In genomic region chr15:89904519-89904918, GRCh38 we compare ENCODE assay signal across 25 cellular contexts. TPM values are rescaled to one million over a fixed set of nuclear protein-coding genes. Genes with fewer than 3 reads are reported as not detected.
"Had no signal": no experiment of that assay in that cellular context is flagged by ENCODE, and none has a peak within 500 bp of the region (broad histone marks: within the 10 kb centered on the region; RNA-seq: fewer than 3 reads in every experiment).

No MANE protein-coding gene starts in this region.

- H3K27ac ChIP-seq: adrenal gland, VCaP had no signal

- H3K27me3 Mint-ChIP-seq: activated CD4-positive, alpha-beta memory T cell treated with anti-CD3 and anti-CD28 coated beads, Interleukin-2, amount 10 ng/mL, durations not matched to agents 7 days and 5 days; activated CD4-positive, alpha-beta T cell treated with anti-CD3 and anti-CD28 coated beads for 36 hours had no signal

- H3K9me3 ChIP-seq: adrenal gland had no signal

- H3K27me3 ChIP-seq: adrenal gland had no signal

- ATAC-seq: activated CD4-positive, alpha-beta T cell treated with anti-CD3 and anti-CD28 coated beads for 36 hours; K562; T-cell had no signal

- H3K4me3 ChIP-seq: adrenal gland, K562 had no signal

- H3K4me3 Mint-ChIP-seq: activated CD4-positive, alpha-beta memory T cell treated with anti-CD3 and anti-CD28 coated beads, Interleukin-2, amount 10 ng/mL, durations not matched to agents 7 days and 5 days; activated CD4-positive, alpha-beta T cell treated with anti-CD3 and anti-CD28 coated beads for 36 hours; activated naive CD8-positive, alpha-beta T cell treated with anti-CD3 and anti-CD28 coated beads, Interleukin-2, amount 10 ng/mL, durations not matched to agents 7 days and 5 days; T-cell had no signal

- H3K9me3 Mint-ChIP-seq: activated CD4-positive, alpha-beta memory T cell treated with anti-CD3 and anti-CD28 coated beads, Interleukin-2, amount 10 ng/mL, durations not matched to agents 7 days and 5 days; activated naive CD8-positive, alpha-beta T cell treated with anti-CD3 and anti-CD28 coated beads, Interleukin-2, amount 10 ng/mL, durations not matched to agents 7 days and 5 days; T-cell had no signal

- DNase-seq: activated CD4-positive, alpha-beta memory T cell treated with anti-CD3 and anti-CD28 coated beads, Interleukin-2, amount 10 ng/mL, durations not matched to agents 7 days and 5 days; activated CD4-positive, alpha-beta T cell treated with anti-CD3 and anti-CD28 coated beads for 36 hours; activated CD4-positive, alpha-beta T cell treated with anti-CD3 and anti-CD28 coated beads, Interleukin-2, amount 50 U/mL, for 1 hour; activated CD4-positive, CD25-positive, alpha-beta regulatory T cell; activated CD8-positive, alpha-beta memory T cell treated with anti-CD3 and anti-CD28 coated beads, Interleukin-2, amount 50 U/mL, for 48 hours; activated naive CD4-positive, alpha-beta T cell treated with anti-CD3 and anti-CD28 coated beads, Interleukin-2, amount 50 U/mL, for 16 hours; activated naive CD8-positive, alpha-beta T cell treated with anti-CD3 and anti-CD28 coated beads, Interleukin-2, amount 10 ng/mL, durations not matched to agents 7 days and 5 days; activated T-cell treated with anti-CD3 and anti-CD28 coated beads, Interleukin-2, amount 50 U/mL, for 1 hour; anterior cingulate cortex; Karpas-422; MM.1S; NCI-H1105; NCI-H1436; NCI-H1694 treated with DMSO at 0.1 percent for 48 hours; NCI-H2029 treated with DMSO at 0.1 percent for 48 hours; NCI-H345; NCI-H510A; NCI-H526 treated with DMSO at 0.1 percent for 48 hours; NCI-H82; SIG-M5; T-cell had no signal

- H3K27ac Mint-ChIP-seq: activated CD4-positive, alpha-beta memory T cell treated with anti-CD3 and anti-CD28 coated beads, Interleukin-2, amount 10 ng/mL, durations not matched to agents 7 days and 5 days; activated CD4-positive, alpha-beta T cell treated with anti-CD3 and anti-CD28 coated beads for 36 hours; activated naive CD8-positive, alpha-beta T cell treated with anti-CD3 and anti-CD28 coated beads, Interleukin-2, amount 10 ng/mL, durations not matched to agents 7 days and 5 days; T-cell had no signal

- H3K4me1 ChIP-seq: adrenal gland had no signal

- H3K4me1 Mint-ChIP-seq: activated CD4-positive, alpha-beta memory T cell treated with anti-CD3 and anti-CD28 coated beads, Interleukin-2, amount 10 ng/mL, durations not matched to agents 7 days and 5 days; activated CD4-positive, alpha-beta T cell treated with anti-CD3 and anti-CD28 coated beads for 36 hours; activated naive CD8-positive, alpha-beta T cell treated with anti-CD3 and anti-CD28 coated beads, Interleukin-2, amount 10 ng/mL, durations not matched to agents 7 days and 5 days; T-cell had no signal

RNA-seq across cellular contexts. Expression of gene ARPIN, which starts 8.2 kb away (rescaled TPM):
- total RNA-seq: activated CD4-positive, alpha-beta memory T cell treated with anti-CD3 and anti-CD28 coated beads, Interleukin-2, amount 10 ng/mL, durations not matched to agents 7 days and 5 days; activated CD4-positive, alpha-beta T cell treated with anti-CD3 and anti-CD28 coated beads for 36 hours; K562; T-helper 2 cell treated with Interferon-gamma antibody and Interleukin-4, amounts not matched to agents 100 ng/mL and 5 ng/mL, for 36 hours had no signal
